8 cellular contexts compared by ENCODE assay signal in genomic region chr2:85826990-85827878, GRCh38.
DNase-seq lines count a peak whose midpoint lies in the region; ATAC-seq and TF ChIP-seq lines count a peak whose summit lies in the region.

No MANE protein-coding gene starts in this region.

- H3K4me3 Mint-ChIP-seq in osteocyte (ENCODE audit: unreplicated experiment) = no peak overlapping the region

- no peaks in the 10 kb centered on the region for H3K9me3 Mint-ChIP-seq in osteocyte (ENCODE audit: unreplicated experiment)

- H3K4me1 ChIP-seq in SJSA1 (replicated peaks) (peaks cover 7% of the 10 kb centered on the region), thyroid gland (peaks cover 0 to 10% of the 10 kb centered on the region in 2 donors)

- H3K9me3 ChIP-seq in MG63 = no peaks in the 10 kb centered on the region
- H3K9me3 ChIP-seq in SJSA1 (replicated peaks) = no peaks in the 10 kb centered on the region
- no peaks in the 10 kb centered on the region for H3K9me3 ChIP-seq in thyroid gland

- peak; percentile 93 for ATAC-seq in GM21447 (IDR thresholded peaks at IDR 0.05; ENCODE audit: unreplicated experiment)

- H3K36me3 ChIP-seq in MG63 = no peaks in the 10 kb centered on the region
- no peaks in the 10 kb centered on the region for H3K36me3 ChIP-seq in SJSA1
- H3K36me3 ChIP-seq in thyroid gland = no peaks in the 10 kb centered on the region

- TF ChIP-seq POLR2A in thyroid gland (IDR thresholded peaks at IDR 0.05) = no peak

- H3K36me3 Mint-ChIP-seq in osteocyte (ENCODE audit: unreplicated experiment) = no peaks in the 10 kb centered on the region

- H3K4me3 ChIP-seq in MG63 = no peak overlapping the region
- H3K4me3 ChIP-seq in SJSA1 = no peak overlapping the region
- H3K4me3 ChIP-seq in thyroid gland (replicated peaks in 1 of 3) = no peak overlapping the region

- TF ChIP-seq CTCF in osteocyte (IDR thresholded peaks at IDR 0.05) = peak; percentile 98
- TF ChIP-seq CTCF in thyroid gland (IDR thresholded peaks at IDR 0.05) = peak; percentile 79 to 98 (median 96)

- intact Hi-C loops in thyroid gland (cut with DNase I) = loop anchor here (2.0 to 5.0 kb wide), 2 partner anchors 60 to 254 kb away; partner anchors contain the start of gene ST3GAL5

- WGBS in thyroid gland, 2 donors = 29% methylated on average over 20 of the region's 20 CpGs

- H3K4me1 Mint-ChIP-seq in osteocyte (ENCODE audit: unreplicated experiment) = peaks cover 9% of the 10 kb centered on the region

- H3K27me3 Mint-ChIP-seq in osteocyte (ENCODE audit: unreplicated experiment) = peaks cover 12% of the 10 kb centered on the region

- H3K27ac ChIP-seq in SJSA1 (no peak overlapping the region), thyroid gland (peak overlapping the region; percentile 25 to 78 (median 54))

- H3K27me3 ChIP-seq in MG63 (no peaks in the 10 kb centered on the region), SJSA1 (replicated peaks) (no peaks in the 10 kb centered on the region), thyroid gland (no peaks in the 10 kb centered on the region)

- H3K27ac Mint-ChIP-seq in osteocyte (ENCODE audit: unreplicated experiment) = no peak overlapping the region

- DNase-seq in CD1c-positive myeloid dendritic cell (ENCODE audit: extremely low spot score) = peak; percentile 83
- peak; percentile 52 for DNase-seq in MG63
- DNase-seq in SJSA1 (ENCODE audit: low read depth in 1 of 2, low spot score in 2 of 2) = peak; percentile 67 to 79
- peak; percentile 50 for DNase-seq in activated gamma-delta T cell (lab: John Stamatoyannopoulos, UW)
- peak; percentile 86 for DNase-seq in germinal center (ENCODE audit: low spot score)
- peak; percentile 89 for DNase-seq in osteocyte (ENCODE audit: extremely low spot score, unreplicated experiment)
- DNase-seq in thyroid gland = peak; percentile 78 to 83
